ENCODE assay signal across 8 cellular contexts in genomic region chr7:26185131-26185906, GRCh38. TPM values are rescaled to one million over a fixed set of nuclear protein-coding genes. Genes with fewer than 3 reads are reported as not detected.
DNase-seq lines count a peak whose midpoint lies in the region; ATAC-seq lines count a peak whose summit lies in the region.
"Not testable (repeated sequence)": the region's sequence is repeated elsewhere in the genome, so short reads cannot be mapped to it uniquely, and the experiment has no call there.

No MANE protein-coding gene starts in this region.

- peak overlapping the region; percentile 50 for H3K27ac ChIP-seq in HUES48 (ENCODE audit: low read depth, low read length)

- H3K4me3 ChIP-seq in HUES48 (ENCODE audit: low read depth, low read length): not testable (repeated sequence)

- peak; percentile 43 for DNase-seq in DMS53 (lab: John Stamatoyannopoulos, UW)
- peak; percentile 60 for DNase-seq in OCI-M1 (lab: John Stamatoyannopoulos, UW)
- not testable (repeated sequence) for DNase-seq in activated naive CD8-positive, alpha-beta T cell treated with anti-CD3 and anti-CD28 coated beads for 36 hours; memory B cell (ENCODE audit: low spot score in 2 of 2); stimulated activated naive CD8-positive, alpha-beta T cell treated with anti-CD3 and anti-CD28 coated beads, Interleukin-15, Interleukin-2, amounts not matched to agents 100 U/mL and 50 U/mL, for 24 hours

- H3K4me1 Mint-ChIP-seq in activated naive CD8-positive, alpha-beta T cell treated with anti-CD3 and anti-CD28 coated beads for 36 hours: peaks cover 73% of the 10 kb centered on the region
- H3K4me1 Mint-ChIP-seq in memory B cell: peaks cover 43% of the 10 kb centered on the region

- H3K36me3 ChIP-seq in HUES48 (ENCODE audit: control insufficient read depth, insufficient read depth, low read length): peaks cover 49% of the 10 kb centered on the region

- H3K9me3 Mint-ChIP-seq in activated naive CD8-positive, alpha-beta T cell treated with anti-CD3 and anti-CD28 coated beads for 36 hours; memory B cell: not testable (repeated sequence)

- peak; percentile 51 for ATAC-seq in GM21390 (IDR thresholded peaks at IDR 0.05; ENCODE audit: unreplicated experiment)
- peak; percentile 51 to 60 for ATAC-seq in activated CD4-positive, CD25-positive, alpha-beta regulatory T cell treated with anti-CD3 and anti-CD28 coated beads, Interleukin-2, amount 50 U/mL, for 24 hours
- peak; percentile 49 for ATAC-seq in memory B cell (ENCODE audit: low read depth)
- peak; percentile 46 for ATAC-seq in stimulated activated naive CD8-positive, alpha-beta T cell treated with anti-CD3 and anti-CD28 coated beads, Interleukin-15, Interleukin-2, amounts not matched to agents 100 U/mL and 50 U/mL, for 24 hours

- not testable (repeated sequence) for H3K9me3 ChIP-seq in HUES48 (ENCODE audit: control insufficient read depth, insufficient read depth, low read length)

- H3K9ac ChIP-seq in HUES48 (ENCODE audit: low read depth, low read length): not testable (repeated sequence)

- H3K27me3 Mint-ChIP-seq in activated naive CD8-positive, alpha-beta T cell treated with anti-CD3 and anti-CD28 coated beads for 36 hours: peaks cover 10% of the 10 kb centered on the region
- not testable (repeated sequence) for H3K27me3 Mint-ChIP-seq in memory B cell

- not testable (repeated sequence) for H3K27me3 ChIP-seq in HUES48 (ENCODE audit: control insufficient read depth, insufficient read depth, low read length)

- not testable (repeated sequence) for H3K4me1 ChIP-seq in HUES48 (ENCODE audit: control insufficient read depth, insufficient read depth, low read length)

- peaks cover 75% of the 10 kb centered on the region for H3K36me3 Mint-ChIP-seq in activated naive CD8-positive, alpha-beta T cell treated with anti-CD3 and anti-CD28 coated beads for 36 hours
- H3K36me3 Mint-ChIP-seq in memory B cell: not testable (repeated sequence)

- peak overlapping the region; percentile 93 for H3K27ac Mint-ChIP-seq in activated naive CD8-positive, alpha-beta T cell treated with anti-CD3 and anti-CD28 coated beads for 36 hours
- peak overlapping the region; percentile 85 for H3K27ac Mint-ChIP-seq in memory B cell

- H3K4me3 Mint-ChIP-seq in activated naive CD8-positive, alpha-beta T cell treated with anti-CD3 and anti-CD28 coated beads for 36 hours: peak overlapping the region; percentile 14
- H3K4me3 Mint-ChIP-seq in memory B cell: not testable (repeated sequence)

RNA-seq across cellular contexts. Expression of gene HNRNPA2B1, which starts 15.2 kb away (rescaled TPM):
- 100 to 1,000 TPM; 968 to 975 TPM for total RNA-seq in activated naive CD8-positive, alpha-beta T cell treated with anti-CD3 and anti-CD28 coated beads for 36 hours

RNA-seq across cellular contexts. Expression of gene CBX3, which starts 16.2 kb away (rescaled TPM):
- total RNA-seq in activated naive CD8-positive, alpha-beta T cell treated with anti-CD3 and anti-CD28 coated beads for 36 hours: 100 to 1,000 TPM; 366 to 370 TPM

RNA-seq across cellular contexts. Expression of gene NFE2L3, which starts 33.3 kb away (rescaled TPM):
- total RNA-seq in activated naive CD8-positive, alpha-beta T cell treated with anti-CD3 and anti-CD28 coated beads for 36 hours: 10 to 100 TPM; 35.2 to 35.3 TPM
